Comparison of ENCODE assay signal across 7 cellular contexts in genomic region chr12:120469450-120470149, GRCh38.
DNase-seq lines count a peak whose midpoint lies in the region; ATAC-seq and TF ChIP-seq lines count a peak whose summit lies in the region.

A gene with protein sequence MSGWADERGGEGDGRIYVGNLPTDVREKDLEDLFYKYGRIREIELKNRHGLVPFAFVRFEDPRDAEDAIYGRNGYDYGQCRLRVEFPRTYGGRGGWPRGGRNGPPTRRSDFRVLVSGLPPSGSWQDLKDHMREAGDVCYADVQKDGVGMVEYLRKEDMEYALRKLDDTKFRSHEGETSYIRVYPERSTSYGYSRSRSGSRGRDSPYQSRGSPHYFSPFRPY (minus strand): TSS chr12:120469748. CDS start chr12:120469609, 139 bp downstream.

- TF ChIP-seq CTCF in astrocyte of the cerebellum (IDR thresholded peaks at IDR 0.05; ENCODE audit: low read depth, low read length, missing control alignments) (peak; percentile 84), retinal pigment epithelial cell (conservative IDR thresholded peaks at IDR 0.05; ENCODE audit: low read depth, low read length) (peak; percentile 91)

- peak; percentile 90 for ATAC-seq in GM18505 (IDR thresholded peaks at IDR 0.05; ENCODE audit: unreplicated experiment)
- peak; percentile 85 for ATAC-seq in HG02981 (IDR thresholded peaks at IDR 0.05; ENCODE audit: unreplicated experiment)

- in situ Hi-C loops in astrocyte of the cerebellum (cut with HindIII; ENCODE audit: low sequenced_read_pairs) = no loop called here

- TF ChIP-seq POLR2A in GM18505 (IDR thresholded peaks at IDR 0.05; ENCODE audit: borderline replicate concordance, extremely low read depth, insufficient read depth, insufficient read length) = peak; percentile 89

- peak within 1 kb of the TSS; percentile 79 for H3K4me3 ChIP-seq in astrocyte of the cerebellum (ENCODE audit: low read depth, low read length)
- peak within 1 kb of the TSS; percentile 82 for H3K4me3 ChIP-seq in retinal pigment epithelial cell (ENCODE audit: low read length)

- DNase-seq in NCI-H2029 (lab: John Stamatoyannopoulos, UW) (peak; percentile 91), T-helper 22 cell (ENCODE audit: low read depth) (peak; percentile 94), astrocyte of the cerebellum (ENCODE audit: low read depth) (peak; percentile 90), hippocampal formation (lab: John Stamatoyannopoulos, UW) (peak; percentile 86 to 94), retinal pigment epithelial cell (ENCODE audit: low read depth) (peak; percentile 84)

Comparison
In these comparisons a context has a peak if more than half of its experiments do, and no peak if none do; other contexts are left out.
1. Peak in every context shown above with its lines: DNase-seq, ATAC-seq and H3K4me3 ChIP-seq.